8 cellular contexts compared by ENCODE assay signal in the genomic region with DNA sequence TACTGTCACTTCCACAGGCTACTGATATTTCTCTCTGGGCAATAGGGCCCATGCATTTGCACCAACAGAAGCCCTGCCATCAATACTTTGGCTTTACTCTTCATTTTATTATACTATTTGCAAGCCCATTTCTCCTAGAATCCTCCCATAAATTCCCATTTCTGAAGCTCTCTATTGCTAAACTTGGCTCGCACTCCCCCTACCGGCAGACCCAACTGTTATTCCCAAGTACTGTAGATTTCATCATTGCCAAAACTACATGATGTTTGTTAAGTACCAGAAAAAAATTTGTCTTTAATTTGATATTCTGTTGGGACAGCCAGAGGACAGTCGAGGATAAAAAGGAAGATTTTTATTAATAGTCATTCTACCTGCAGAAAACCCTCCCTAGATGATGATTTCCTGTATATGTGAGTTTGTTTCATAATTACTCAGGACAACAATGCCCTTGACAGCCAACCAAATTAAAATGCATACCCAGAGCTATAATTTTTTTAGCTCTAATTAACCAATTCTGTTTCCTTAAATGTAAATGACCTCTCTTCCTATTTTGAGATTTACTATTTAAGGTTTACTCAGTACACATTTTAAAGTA.
DNase-seq lines count a peak whose midpoint lies in the region; ATAC-seq lines count a peak whose summit lies in the region.

No MANE protein-coding gene starts in this region.

- no peak overlapping the region for H3K4me3 ChIP-seq in adipocyte (ENCODE audit: low read length)

- H3K9ac ChIP-seq in adipocyte (ENCODE audit: low read length): no peak overlapping the region

- no peaks in the 10 kb centered on the region for H3K36me3 ChIP-seq in adipocyte (ENCODE audit: control insufficient read depth, insufficient read depth, low read length, severe bottlenecking)

- peak; percentile 25 to 42 for DNase-seq in stimulated activated CD4-positive, alpha-beta T cell treated with anti-CD3 and anti-CD28 coated beads, Interleukin-2, amount 100 ng/mL, for 24 hours
- DNase-seq in stimulated activated CD4-positive, alpha-beta T cell treated with anti-CD3 and anti-CD28 coated beads, Interleukin-1b, Interleukin-23, amount 100 ng/mL, for 48 hours: no peak
- DNase-seq in NCI-H1092 treated with DMSO at 0.1 percent for 48 hours (lab: John Stamatoyannopoulos, UW) (peak; percentile 7), adipocyte (ENCODE audit: low read depth) (peak; percentile 92), left cardiac atrium (peak; percentile 82), sciatic nerve (ENCODE audit: low spot score) (peak; percentile 88), GM19238 (ENCODE audit: insufficient read length, low spot score) (no peak)
- no peak for DNase-seq in effector CD4-positive, alpha-beta T cell

- peaks cover 9% of the 10 kb centered on the region for H3K27me3 ChIP-seq in adipocyte (replicated peaks; ENCODE audit: control insufficient read depth, insufficient read depth, low read length)

- intact Hi-C loops in left cardiac atrium (cut with DNase I): no loop called here
- intact Hi-C loops in sciatic nerve (cut with DNase I): no loop called here

- no peaks in the 10 kb centered on the region for H3K4me1 ChIP-seq in adipocyte (ENCODE audit: control insufficient read depth, insufficient read depth, low read length)

- H3K9me3 ChIP-seq in adipocyte (ENCODE audit: control insufficient read depth, low read length): peaks cover 3% of the 10 kb centered on the region

- peak; percentile 57 to 63 for ATAC-seq in left cardiac atrium
- peak; percentile 78 for ATAC-seq in sciatic nerve

Comparison
In these comparisons a context has a peak if more than half of its experiments do, and no peak if none do; other contexts are left out.
1. DNase-seq: peak in stimulated activated CD4-positive, alpha-beta T cell treated with anti-CD3 and anti-CD28 coated beads, Interleukin-2, amount 100 ng/mL, for 24 hours (2 of 2), NCI-H1092 treated with DMSO at 0.1 percent for 48 hours (single experiment), adipocyte (single experiment), left cardiac atrium (single experiment) and sciatic nerve (single experiment); none in stimulated activated CD4-positive, alpha-beta T cell treated with anti-CD3 and anti-CD28 coated beads, Interleukin-1b, Interleukin-23, amount 100 ng/mL, for 48 hours (single experiment), effector CD4-positive, alpha-beta T cell (single experiment) and GM19238 (single experiment).